Comparison of ENCODE assay signal across 20 cellular contexts in genomic region chr2:46197672-46198071, GRCh38.
A peak's percentile ranks its signal among the peaks of the same experiment; 100 is the strongest.
DNase-seq lines count a peak whose midpoint lies in the region; ATAC-seq, FAIRE-seq and TF ChIP-seq lines count a peak whose summit lies in the region.
"Had no signal": no experiment of that assay in that cellular context is flagged by ENCODE, and none has a peak within 500 bp of the region (broad histone marks: within the 10 kb centered on the region; RNA-seq: fewer than 3 reads in every experiment).

No MANE protein-coding gene starts in this region.

- 15% methylated on average over 4 of the region's 4 CpGs for WGBS in K562 (ENCODE audit: insufficient coverage, low coverage, missing lambda C conversion rate)

- TF ChIP-seq RAD21 in K562 (CRISPR knock-in tag; conservative IDR thresholded peaks at IDR 0.05 in 1 of 2, IDR thresholded peaks at IDR 0.05 in 1 of 2) = no peak

- H3K9ac ChIP-seq in K562 (ENCODE audit: insufficient read depth in 1 of 2, low read depth in 2 of 2, low read length in 2 of 2) = no peak overlapping the region

- no peak overlapping the region for H3K4me3 Mint-ChIP-seq in activated naive CD8-positive, alpha-beta T cell treated with anti-CD3 and anti-CD28 coated beads, Interleukin-2, amount 10 ng/mL, durations not matched to agents 7 days and 5 days
- H3K4me3 Mint-ChIP-seq in activated naive CD8-positive, alpha-beta T cell treated with anti-CD3 and anti-CD28 coated beads, Interleukin-2, amount 50 U/mL, for 24 hours = no peak overlapping the region
- no peak overlapping the region for H3K4me3 Mint-ChIP-seq in osteocyte (ENCODE audit: unreplicated experiment)
- H3K4me3 Mint-ChIP-seq: CD14-positive monocyte, HFFc6 had no signal

- no peak for DNase-seq in activated naive CD8-positive, alpha-beta T cell treated with anti-CD3 and anti-CD28 coated beads, Interleukin-2, amount 10 ng/mL, durations not matched to agents 7 days and 5 days
- no peak for DNase-seq in activated naive CD8-positive, alpha-beta T cell treated with anti-CD3 and anti-CD28 coated beads, Interleukin-2, amount 50 U/mL, for 24 hours
- DNase-seq in GM13977 (ENCODE audit: low spot score) (peak; percentile 3), K562 (ENCODE audit: extremely low read depth in 1 of 4, low spot score in 3 of 4) (peak in 1 of 4 experiments; percentile 23), osteocyte (ENCODE audit: extremely low spot score, unreplicated experiment) (peak; percentile 57), UCSD-AML1 (lab: John Stamatoyannopoulos, UW; ENCODE audit: unreplicated experiment) (no peak), GM12892 (ENCODE audit: insufficient read length) (no peak)
- DNase-seq: GDM1, GOT3, HFFc6, NCI-H1092 treated with DMSO at 0.1 percent for 48 hours, NCI-H187, NCI-H446, NCI-H748 treated with DMSO at 0.1 percent for 48 hours had no signal

- BruUV-seq in K562 (replicated peaks; lab: Mats Ljungman, UMichigan) = no TSS peak

- H3K4me1 Mint-ChIP-seq in activated naive CD8-positive, alpha-beta T cell treated with anti-CD3 and anti-CD28 coated beads, Interleukin-2, amount 10 ng/mL, durations not matched to agents 7 days and 5 days = peaks cover 38% of the 10 kb centered on the region
- peaks cover 19% of the 10 kb centered on the region for H3K4me1 Mint-ChIP-seq in activated naive CD8-positive, alpha-beta T cell treated with anti-CD3 and anti-CD28 coated beads, Interleukin-2, amount 50 U/mL, for 24 hours
- H3K4me1 Mint-ChIP-seq in osteocyte (ENCODE audit: unreplicated experiment) = peaks cover 8% of the 10 kb centered on the region

- no peak overlapping the region for H3K4me2 ChIP-seq in K562 (ENCODE audit: insufficient read depth, low read length)
- H3K4me2 ChIP-seq: A549, PC-9 had no signal

- H3K4me1 ChIP-seq in K562 (replicated peaks in 1 of 2; ENCODE audit: control insufficient read depth in 2 of 2, insufficient read depth in 2 of 2, low read length in 2 of 2) = peaks cover 11 to 22% of the 10 kb centered on the region in 2 experiments; a peak in 4 of 5 replicates
- H3K4me1 ChIP-seq: A549 had no signal

- TF ChIP-seq EP300 in K562 (IDR thresholded peaks at IDR 0.05; ENCODE audit: low read length) = no peak

- CTCF ChIA-PET in K562 (lab: Yijun Ruan, JAX; ENCODE audit: low intra/inter-chr PET ratio) = no interaction called here

- no peaks in the 10 kb centered on the region for H3K79me2 ChIP-seq in K562 (ENCODE audit: control insufficient read depth, insufficient read depth, low read length)

- H3K27me3 Mint-ChIP-seq in activated naive CD8-positive, alpha-beta T cell treated with anti-CD3 and anti-CD28 coated beads, Interleukin-2, amount 10 ng/mL, durations not matched to agents 7 days and 5 days = peaks cover 2% of the 10 kb centered on the region
- no peaks in the 10 kb centered on the region for H3K27me3 Mint-ChIP-seq in activated naive CD8-positive, alpha-beta T cell treated with anti-CD3 and anti-CD28 coated beads, Interleukin-2, amount 50 U/mL, for 24 hours
- H3K27me3 Mint-ChIP-seq in osteocyte (ENCODE audit: unreplicated experiment) = no peaks in the 10 kb centered on the region

- in situ Hi-C loops in GM13977 (cut with MboI; ENCODE audit: low pct_unique_long_range_greater_than_20kb, low sequenced_read_pairs, unreplicated experiment) = no loop called here
- in situ Hi-C loops in K562 (cut with MboI) = no loop called here

- FAIRE-seq in K562 (lab: Jason Lieb, UNC) = no peak
- FAIRE-seq in GM12892 (lab: Jason Lieb, UNC) = no peak
- FAIRE-seq: A549, HTR-8/SVneo had no signal

- H3K9me1 ChIP-seq in K562 (ENCODE audit: control insufficient read depth, insufficient read depth, low read length) = no peaks in the 10 kb centered on the region

- H2AFZ ChIP-seq in K562 (ENCODE audit: low read depth, low read length) = 0 out of 2 replicates have a peak overlapping the region, but pooled peaks have one; percentile 1
- H2AFZ ChIP-seq: PC-9 had no signal

- TF ChIP-seq POLR2A in K562 (conservative IDR thresholded peaks at IDR 0.05) = no peak
- no peak for TF ChIP-seq POLR2A in GM12892 (IDR thresholded peaks at IDR 0.05; ENCODE audit: low read depth, low read length)

- peak overlapping the region; percentile 40 for H3K27ac Mint-ChIP-seq in activated naive CD8-positive, alpha-beta T cell treated with anti-CD3 and anti-CD28 coated beads, Interleukin-2, amount 10 ng/mL, durations not matched to agents 7 days and 5 days
- H3K27ac Mint-ChIP-seq in activated naive CD8-positive, alpha-beta T cell treated with anti-CD3 and anti-CD28 coated beads, Interleukin-2, amount 50 U/mL, for 24 hours = no peak overlapping the region
- no peak overlapping the region for H3K27ac Mint-ChIP-seq in osteocyte (ENCODE audit: unreplicated experiment)
- H3K27ac Mint-ChIP-seq: CD14-positive monocyte, HFFc6 had no signal

- no peak for TF ChIP-seq CTCF in GM13977 (IDR thresholded peaks at IDR 0.05; ENCODE audit: extremely low read depth, insufficient read depth, missing control alignments)
- no peak for TF ChIP-seq CTCF in K562 (IDR thresholded peaks at IDR 0.05 in 2 of 3, conservative IDR thresholded peaks at IDR 0.05 in 1 of 3; ENCODE audit: insufficient read depth in 2 of 3, low read depth in 1 of 3, low read length in 3 of 3)
- no peak for TF ChIP-seq CTCF in osteocyte (IDR thresholded peaks at IDR 0.05)

- H3K4me3 ChIP-seq in K562 = no peak overlapping the region
- H3K4me3 ChIP-seq: A549, PC-9 had no signal

- H3K36me3 ChIP-seq in K562 (ENCODE audit: control insufficient read depth, insufficient read depth, low read length) = no peaks in the 10 kb centered on the region

- no peaks in the 10 kb centered on the region for H3K9me3 ChIP-seq in K562 (replicated peaks; ENCODE audit: control insufficient read depth, insufficient read depth, low read depth, low read length)

- H3K36me3 Mint-ChIP-seq in activated naive CD8-positive, alpha-beta T cell treated with anti-CD3 and anti-CD28 coated beads, Interleukin-2, amount 10 ng/mL, durations not matched to agents 7 days and 5 days = peaks cover 9% of the 10 kb centered on the region
- H3K36me3 Mint-ChIP-seq in activated naive CD8-positive, alpha-beta T cell treated with anti-CD3 and anti-CD28 coated beads, Interleukin-2, amount 50 U/mL, for 24 hours (ENCODE audit: low read depth) = no peaks in the 10 kb centered on the region
- no peaks in the 10 kb centered on the region for H3K36me3 Mint-ChIP-seq in osteocyte (ENCODE audit: unreplicated experiment)
- H3K36me3 Mint-ChIP-seq: CD14-positive monocyte had no signal

- H3K27ac ChIP-seq in K562 (ENCODE audit: extremely low read depth, low read depth, low read length) = no peak overlapping the region
- H3K27ac ChIP-seq: PC-9 had no signal

- POLR2A ChIA-PET in activated naive CD8-positive, alpha-beta T cell treated with anti-CD3 and anti-CD28 coated beads, Interleukin-2, amount 10 ng/mL, durations not matched to agents 7 days and 5 days (lab: Charles Lee) = no interaction called here
- POLR2A ChIA-PET in K562 (lab: Yijun Ruan, JAX) = interaction anchor here (0.6 to 1.3 kb wide), 2 partner anchors 14 to 231 kb away, joined by 3 read pairs; no protein-coding TSS in a partner anchor

- peaks cover 4% of the 10 kb centered on the region for H3K9me3 Mint-ChIP-seq in activated naive CD8-positive, alpha-beta T cell treated with anti-CD3 and anti-CD28 coated beads, Interleukin-2, amount 10 ng/mL, durations not matched to agents 7 days and 5 days
- H3K9me3 Mint-ChIP-seq in activated naive CD8-positive, alpha-beta T cell treated with anti-CD3 and anti-CD28 coated beads, Interleukin-2, amount 50 U/mL, for 24 hours = no peaks in the 10 kb centered on the region
- H3K9me3 Mint-ChIP-seq in osteocyte (ENCODE audit: unreplicated experiment) = peaks cover 4% of the 10 kb centered on the region

- no peaks in the 10 kb centered on the region for H3K27me3 ChIP-seq in K562 (ENCODE audit: control insufficient read depth in 2 of 2, insufficient read depth in 2 of 2, low read length in 2 of 2)

- peak; percentile 7 for ATAC-seq in activated naive CD8-positive, alpha-beta T cell treated with anti-CD3 and anti-CD28 coated beads, Interleukin-2, amount 10 ng/mL, durations not matched to agents 7 days and 5 days (ENCODE audit: low read depth)
- ATAC-seq in activated naive CD8-positive, alpha-beta T cell treated with anti-CD3 and anti-CD28 coated beads, Interleukin-2, amount 50 U/mL, for 24 hours = no peak
- ATAC-seq in K562 (no peak), GM21423 (IDR thresholded peaks at IDR 0.05; ENCODE audit: unreplicated experiment) (no peak)
- ATAC-seq: A549, Right ventricle myocardium inferior had no signal

- intact Hi-C loops in K562 (cut with micrococcal nuclease) = no loop called here

- no peaks in the 10 kb centered on the region for H4K20me1 ChIP-seq in K562 (replicated peaks; ENCODE audit: control insufficient read depth, insufficient read depth, low read length)

TF ChIP-seq in K562, 482 proteins besides CTCF, POLR2A, EP300 and RAD21 (continues in another document):
- TF ChIP-seq ZNF707 (CRISPR knock-in tag; conservative IDR thresholded peaks at IDR 0.05) = no peak
- TF ChIP-seq ATF1 (CRISPR knock-in tag; IDR thresholded peaks at IDR 0.05) = no peak
- TF ChIP-seq ATF1 (tag; IDR thresholded peaks at IDR 0.05) = 0 out of 2 replicates have a peak, but pooled peaks have one; percentile 28
- TF ChIP-seq SIX5 (IDR thresholded peaks at IDR 0.05; ENCODE audit: borderline replicate concordance in 1 of 2, insufficient read depth in 1 of 2, low read depth in 1 of 2, low read length in 2 of 2) = no peak
- TF ChIP-seq EGR1 (conservative IDR thresholded peaks at IDR 0.05) = peak; percentile 68
- TF ChIP-seq CREM (IDR thresholded peaks at IDR 0.05; ENCODE audit: low read depth) = 0 out of 2 replicates have a peak, but pooled peaks have one; percentile 20
- 0 out of 2 replicates have a peak, but pooled peaks have one; percentile 51 for TF ChIP-seq SOX6 (IDR thresholded peaks at IDR 0.05)
- no peak for TF ChIP-seq JUND (IDR thresholded peaks at IDR 0.05; ENCODE audit: borderline replicate concordance, low read depth, low read length)
- 0 out of 3 replicates have a peak, but pooled peaks have one; percentile 42 for TF ChIP-seq JUND (tag; IDR thresholded peaks at IDR 0.05; ENCODE audit: borderline replicate concordance, low read depth, low read length)
- no peak for TF ChIP-seq RAD51 (IDR thresholded peaks at IDR 0.05; ENCODE audit: borderline replicate concordance, low read depth)
- peak; percentile 44; the same call in 1 of the 2 replicates for TF ChIP-seq CTBP1 (IDR thresholded peaks at IDR 0.05; ENCODE audit: borderline replicate concordance)
- no peak for TF ChIP-seq NR2C2 (CRISPR knock-in tag; IDR thresholded peaks at IDR 0.05)
- TF ChIP-seq NR2C2 (tag; IDR thresholded peaks at IDR 0.05) = peak; percentile 46; the same call in 1 of the 2 replicates
- TF ChIP-seq DPF2 (IDR thresholded peaks at IDR 0.05) = 0 out of 2 replicates have a peak, but pooled peaks have one; percentile 28
- TF ChIP-seq ESRRA (IDR thresholded peaks at IDR 0.05; ENCODE audit: borderline replicate concordance, low read depth) = peak; percentile 95
- TF ChIP-seq NR2C1 (IDR thresholded peaks at IDR 0.05) = no peak
- peak; percentile 45; the same call in 1 of the 2 replicates for TF ChIP-seq NR2C1 (tag; IDR thresholded peaks at IDR 0.05)
- 0 out of 2 replicates have a peak, but pooled peaks have one; percentile 17 for TF ChIP-seq TARDBP (IDR thresholded peaks at IDR 0.05)
- TF ChIP-seq SMARCA4 (IDR thresholded peaks at IDR 0.05) = peak; percentile 24; the same call in 1 of the 2 replicates

Comparison
In these comparisons a context has a peak if more than half of its experiments do, and no peak if none do; other contexts are left out.
1. DNase-seq: peak in GM13977 (single experiment) and osteocyte (single experiment); none in activated naive CD8-positive, alpha-beta T cell treated with anti-CD3 and anti-CD28 coated beads, Interleukin-2, amount 10 ng/mL, durations not matched to agents 7 days and 5 days (single experiment), activated naive CD8-positive, alpha-beta T cell treated with anti-CD3 and anti-CD28 coated beads, Interleukin-2, amount 50 U/mL, for 24 hours (single experiment), UCSD-AML1 (single experiment) and GM12892 (single experiment).